ENCODE assay signal across 20 cellular contexts in the genomic region with DNA sequence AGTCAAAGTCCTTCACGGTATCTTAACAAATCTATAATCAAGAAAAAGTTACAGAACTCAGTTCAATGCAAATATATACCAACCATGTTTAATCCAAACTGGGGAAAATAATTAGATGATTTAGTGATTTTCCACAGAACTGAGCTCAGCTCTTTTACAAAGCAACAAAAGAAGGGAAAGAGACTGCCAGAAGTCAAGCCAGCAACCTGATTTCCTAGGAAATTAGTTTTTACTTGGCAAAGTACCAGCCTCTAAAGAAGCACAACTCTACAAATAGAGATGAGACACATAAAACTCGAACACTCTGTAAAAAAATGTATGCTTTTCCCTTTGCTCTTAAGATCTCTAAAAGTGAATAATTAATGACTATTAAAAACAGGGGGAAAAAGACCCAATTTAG.
"Had no signal": no experiment of that assay in that cellular context is flagged by ENCODE, and none has a peak within 500 bp of the region (broad histone marks: within the 10 kb centered on the region; RNA-seq: fewer than 3 reads in every experiment).

No MANE protein-coding gene starts in this region.

- DNase-seq: KBM-7, MV-4-11, NCI-H1048, NCI-H1105, NCI-H1417, NCI-H1436 treated with DMSO at 0.1 percent for 48 hours, NCI-H1694, NCI-H187 treated with DMSO at 0.1 percent for 48 hours, NCI-H2029 treated with DMSO at 0.1 percent for 48 hours, NCI-H2171 treated with DMSO at 0.1 percent for 48 hours, NCI-H345, NCI-H446 treated with DMSO at 0.1 percent for 48 hours, NCI-H510A treated with DMSO at 0.1 percent for 48 hours, NCI-H526, NCI-H774, PC-3, SHP77, SW 1271 had no signal

- H3K27ac ChIP-seq: RWPE1 had no signal

- ATAC-seq: Panc1, PC-3 had no signal
